In the genomic region with DNA sequence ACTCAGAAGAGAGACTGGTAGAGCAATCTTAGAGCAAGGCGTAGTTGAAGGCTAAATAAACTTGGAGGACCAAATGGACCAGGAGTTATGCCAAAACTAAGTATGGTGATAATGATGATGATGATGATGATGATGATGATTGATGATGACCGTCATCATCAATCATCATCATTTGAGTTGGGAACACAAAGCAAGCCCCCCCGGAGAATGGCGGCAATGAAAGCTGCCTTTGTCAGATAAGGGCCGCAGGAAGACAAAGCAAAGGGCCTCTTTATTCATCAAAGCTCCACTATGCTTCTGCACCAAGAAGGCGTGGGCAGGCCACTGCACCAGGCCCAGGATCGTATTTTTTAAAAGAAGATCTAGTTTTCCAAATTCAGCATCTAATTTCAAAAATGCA, we compare ENCODE assay signal across 13 cellular contexts.
DNase-seq lines count a peak whose midpoint lies in the region; TF ChIP-seq lines count a peak whose summit lies in the region.
"Had no signal": no experiment of that assay in that cellular context is flagged by ENCODE, and none has a peak within 500 bp of the region (broad histone marks: within the 10 kb centered on the region; RNA-seq: fewer than 3 reads in every experiment).

No MANE protein-coding gene starts in this region.

- H3K4me3 Mint-ChIP-seq in neural crest cell, result peak overlapping the region; percentile 36
- H3K4me3 Mint-ChIP-seq: CD4-positive, CD25-positive, alpha-beta regulatory T cell; CD8-positive, alpha-beta memory T cell; H9 had no signal

- peak overlapping the region; percentile 79 for H3K27ac Mint-ChIP-seq in neural crest cell (ENCODE audit: unreplicated experiment)
- H3K27ac Mint-ChIP-seq: CD4-positive, CD25-positive, alpha-beta regulatory T cell; CD8-positive, alpha-beta memory T cell; H9 had no signal

- no peak overlapping the region for H3K27ac ChIP-seq in HEK293 (ENCODE audit: extremely low read depth, low read depth, low read length)

- no peak for TF ChIP-seq CTCF in HEK293 (tag by site-specific recombination; IDR thresholded peaks at IDR 0.05)
- no peak for TF ChIP-seq CTCF in neural crest cell (conservative IDR thresholded peaks at IDR 0.05)
- no peak for TF ChIP-seq CTCF in GM10266 (IDR thresholded peaks at IDR 0.05; ENCODE audit: control insufficient read depth, insufficient read depth, low read depth, missing control alignments)

- H3K9me3 Mint-ChIP-seq in neural crest cell, result no peaks in the 10 kb centered on the region
- H3K9me3 Mint-ChIP-seq: CD4-positive, CD25-positive, alpha-beta regulatory T cell; CD8-positive, alpha-beta memory T cell; H9 had no signal

- no peaks in the 10 kb centered on the region for H3K9me3 ChIP-seq in HEK293 (ENCODE audit: control insufficient read depth, insufficient read depth, low read depth, low read length)
- H3K9me3 ChIP-seq: BE2C, Caco-2 had no signal

- POLR2A ChIA-PET in HEK293 (lab: Yijun Ruan, JAX), result no interaction called here

- peaks cover 29% of the 10 kb centered on the region for H3K36me3 Mint-ChIP-seq in neural crest cell (ENCODE audit: low read depth)
- H3K36me3 Mint-ChIP-seq: CD8-positive, alpha-beta memory T cell had no signal

- no peak overlapping the region for H3K4me3 ChIP-seq in HEK293 (ENCODE audit: low read depth, low read length)

- CTCF ChIA-PET in HEK293 (lab: Yijun Ruan, JAX), result interaction anchor here (1.7 to 1.8 kb wide), 2 partner anchors 57 to 74 kb away, joined by 5 read pairs; no protein-coding TSS in a partner anchor

- DNase-seq in globus pallidus (ENCODE audit: low spot score), result peak; percentile 70
- no peak for DNase-seq in neural crest cell (ENCODE audit: low read depth, low spot score)
- no peak for DNase-seq in AG20443 (ENCODE audit: low spot score)
- DNase-seq in DMS53 (lab: John Stamatoyannopoulos, UW), result no peak
- DNase-seq in GM10266 (ENCODE audit: extremely low spot score), result no peak
- DNase-seq: BE2C; Caco-2; CD4-positive, CD25-positive, alpha-beta regulatory T cell; CD8-positive, alpha-beta memory T cell; DMS79; GDM1; H9 had no signal

- H3K36me3 ChIP-seq in HEK293 (ENCODE audit: control insufficient read depth in 2 of 2, insufficient read depth in 1 of 2, low read length in 2 of 2), result no peaks in the 10 kb centered on the region
- H3K36me3 ChIP-seq: BE2C had no signal

- H3K27me3 Mint-ChIP-seq in neural crest cell (ENCODE audit: low read depth), result no peaks in the 10 kb centered on the region
- H3K27me3 Mint-ChIP-seq: CD4-positive, CD25-positive, alpha-beta regulatory T cell; CD8-positive, alpha-beta memory T cell had no signal

- no peaks in the 10 kb centered on the region for H3K4me1 ChIP-seq in HEK293 (ENCODE audit: control insufficient read depth, insufficient read depth, low read length)
- H3K4me1 ChIP-seq: BE2C, Caco-2 had no signal

- peaks cover 55% of the 10 kb centered on the region for H3K4me1 Mint-ChIP-seq in neural crest cell
- H3K4me1 Mint-ChIP-seq: CD4-positive, CD25-positive, alpha-beta regulatory T cell; CD8-positive, alpha-beta memory T cell had no signal

TF ChIP-seq in HEK293, 187 proteins besides CTCF, POLR2A, EP300 and RAD21:
- TF ChIP-seq ZXDB (tag by site-specific recombination; IDR thresholded peaks at IDR 0.05), result no peak
- TF ChIP-seq, protein P1, sequence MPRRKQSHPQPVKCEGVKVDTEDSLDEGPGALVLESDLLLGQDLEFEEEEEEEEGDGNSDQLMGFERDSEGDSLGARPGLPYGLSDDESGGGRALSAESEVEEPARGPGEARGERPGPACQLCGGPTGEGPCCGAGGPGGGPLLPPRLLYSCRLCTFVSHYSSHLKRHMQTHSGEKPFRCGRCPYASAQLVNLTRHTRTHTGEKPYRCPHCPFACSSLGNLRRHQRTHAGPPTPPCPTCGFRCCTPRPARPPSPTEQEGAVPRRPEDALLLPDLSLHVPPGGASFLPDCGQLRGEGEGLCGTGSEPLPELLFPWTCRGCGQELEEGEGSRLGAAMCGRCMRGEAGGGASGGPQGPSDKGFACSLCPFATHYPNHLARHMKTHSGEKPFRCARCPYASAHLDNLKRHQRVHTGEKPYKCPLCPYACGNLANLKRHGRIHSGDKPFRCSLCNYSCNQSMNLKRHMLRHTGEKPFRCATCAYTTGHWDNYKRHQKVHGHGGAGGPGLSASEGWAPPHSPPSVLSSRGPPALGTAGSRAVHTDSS (tag by site-specific recombination; IDR thresholded peaks at IDR 0.05), result peak; percentile 92
